ENCODE assay signal across 8 cellular contexts in the genomic region with DNA sequence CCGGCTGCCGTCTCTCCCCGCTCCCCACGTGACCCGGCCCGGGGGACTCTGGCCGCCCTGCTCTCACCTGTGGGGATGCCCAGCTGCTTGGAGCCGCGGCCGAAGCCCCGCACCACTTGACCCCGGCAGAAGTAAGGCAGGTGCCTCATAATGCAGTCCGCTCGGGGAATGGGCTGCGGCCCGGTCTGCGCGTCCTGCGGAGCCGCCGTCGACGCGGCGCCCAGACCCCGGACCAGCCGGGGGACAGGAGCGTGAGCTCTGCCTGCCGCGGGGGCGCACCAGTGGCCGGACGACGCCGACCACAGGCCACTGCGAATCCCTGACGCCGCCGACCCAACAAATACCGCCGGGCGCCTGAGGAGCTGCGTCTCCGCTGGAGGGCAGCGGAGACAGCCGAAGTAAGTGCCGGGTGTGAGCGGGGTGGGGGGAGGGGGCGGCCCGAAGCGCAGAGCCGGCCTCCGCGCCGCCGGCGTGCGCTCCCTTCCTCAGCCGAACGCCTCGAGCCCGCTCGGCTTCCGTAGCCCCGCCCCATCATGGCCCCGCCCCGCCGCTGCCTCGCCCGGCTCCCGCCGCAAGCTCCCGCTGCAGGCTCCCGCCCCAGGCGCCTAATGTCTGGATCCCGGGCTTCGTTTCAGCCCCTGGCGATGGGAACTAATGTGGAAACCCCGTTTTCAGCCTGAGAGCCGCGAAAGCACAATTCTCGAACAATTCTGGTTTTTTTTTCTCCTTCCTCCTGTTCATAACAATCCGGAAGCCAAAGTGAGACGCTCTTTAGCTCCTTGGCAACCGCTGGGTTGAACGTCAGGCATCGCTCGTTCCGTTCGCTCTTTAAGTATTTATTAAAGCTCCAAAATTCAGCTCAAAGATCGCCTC. TPM values are rescaled to one million over a fixed set of nuclear protein-coding genes. Genes with fewer than 3 reads are reported as not detected.
DNase-seq lines count a peak whose midpoint lies in the region; ATAC-seq and TF ChIP-seq lines count a peak whose summit lies in the region.

A gene (minus strand): TSS at position 404 of the 873 bp plus-strand sequence. CDS start 255 bp downstream, at position 149.

- TF ChIP-seq CTCF in DND-41 (IDR thresholded peaks at IDR 0.05; ENCODE audit: borderline replicate concordance, extremely low read depth, low read length, poor library complexity, severe bottlenecking) (peak; percentile 43), Peyer's patch (IDR thresholded peaks at IDR 0.05) (peak in 5 of 6 experiments; percentile 6 to 72 (median 57)), fibroblast of mammary gland (conservative IDR thresholded peaks at IDR 0.05; ENCODE audit: control insufficient read depth, insufficient read depth, low read depth, low read length) (peak; percentile 20), natural killer cell (IDR thresholded peaks at IDR 0.05) (peak; percentile 41)

- TF ChIP-seq POLR2A in Peyer's patch (IDR thresholded peaks at IDR 0.05): peak; percentile 64 to 77

- H3K9me3 Mint-ChIP-seq in activated T-helper 17 cell treated with anti-CD3 and anti-CD28 coated beads, Interleukin-2, amount 50 U/mL, for 72 hours: no peaks in the 10 kb centered on the region
- no peaks in the 10 kb centered on the region for H3K9me3 Mint-ChIP-seq in natural killer cell

- peak within 1 kb of the TSS; percentile 92 to 96 for H3K4me3 ChIP-seq in DND-41 (ENCODE audit: low read depth in 1 of 2, low read length in 2 of 2)
- peak within 1 kb of the TSS; percentile 80 to 93 (median 89) for H3K4me3 ChIP-seq in Peyer's patch
- peak within 1 kb of the TSS; percentile 86 for H3K4me3 ChIP-seq in fibroblast of mammary gland (ENCODE audit: control insufficient read depth, low read depth, low read length)

- peak within 1 kb of the TSS; percentile 98 for H3K4me3 Mint-ChIP-seq in activated T-helper 17 cell treated with anti-CD3 and anti-CD28 coated beads, Interleukin-2, amount 50 U/mL, for 72 hours
- peak within 1 kb of the TSS; percentile 100 for H3K4me3 Mint-ChIP-seq in natural killer cell

- H3K27me3 Mint-ChIP-seq in activated T-helper 17 cell treated with anti-CD3 and anti-CD28 coated beads, Interleukin-2, amount 50 U/mL, for 72 hours: no peaks in the 10 kb centered on the region
- no peaks in the 10 kb centered on the region for H3K27me3 Mint-ChIP-seq in natural killer cell (ENCODE audit: low read depth in 2 of 2)

- peak within 1 kb of the TSS; percentile 98 for H3K4me2 ChIP-seq in DND-41 (ENCODE audit: insufficient read depth, low read length)

- intact Hi-C loops in natural killer cell (cut with micrococcal nuclease): loop anchor here (2.0 to 10.0 kb wide), 4 partner anchors 63 to 1309 kb away; a partner anchor contains a TSS

- in situ Hi-C loops in KBM-7 (cut with MboI; ENCODE audit: low pct_unique_long_range_greater_than_20kb, low sequenced_read_pairs): no loop called here

- peak within 1 kb of the TSS; percentile 88 for H3K9ac ChIP-seq in DND-41 (ENCODE audit: low read depth, low read length)

- H3K27ac ChIP-seq in DND-41 (ENCODE audit: low read length): peak within 1 kb of the TSS; percentile 91
- peak within 1 kb of the TSS; percentile 87 to 96 (median 91) for H3K27ac ChIP-seq in Peyer's patch

- peaks cover 24% of the 10 kb centered on the region for H3K79me2 ChIP-seq in DND-41 (ENCODE audit: insufficient read depth, low read length)

- H3K4me1 Mint-ChIP-seq in activated T-helper 17 cell treated with anti-CD3 and anti-CD28 coated beads, Interleukin-2, amount 50 U/mL, for 72 hours: peaks cover 15% of the 10 kb centered on the region
- peaks cover 12% of the 10 kb centered on the region in 2 donors for H3K4me1 Mint-ChIP-seq in natural killer cell

- no peaks in the 10 kb centered on the region for H4K20me1 ChIP-seq in DND-41 (ENCODE audit: insufficient read depth, low read length)

- DNase-seq in DND-41 (peak; percentile 91), KBM-7 (peak; percentile 95), Peyer's patch (peak; percentile 78 to 99 (median 96)), fibroblast of mammary gland (ENCODE audit: low read depth) (peak; percentile 89), natural killer cell (peak; percentile 94)
- DNase-seq in stimulated activated naive CD8-positive, alpha-beta T cell treated with anti-CD3 and anti-CD28 coated beads, Interleukin-15, Interleukin-2, amounts not matched to agents 100 U/mL and 50 U/mL, for 24 hours: peak; percentile 96

- H3K4me1 ChIP-seq in DND-41 (ENCODE audit: insufficient read depth, low read length) (peaks cover 29% of the 10 kb centered on the region), Peyer's patch (peaks cover 0 to 14% (median 0%) of the 10 kb centered on the region in 4 donors)

- H3K36me3 Mint-ChIP-seq in activated T-helper 17 cell treated with anti-CD3 and anti-CD28 coated beads, Interleukin-2, amount 50 U/mL, for 72 hours (ENCODE audit: low read depth): peaks cover 30% of the 10 kb centered on the region
- no peaks in the 10 kb centered on the region for H3K36me3 Mint-ChIP-seq in natural killer cell

- H3K27me3 ChIP-seq in DND-41 (ENCODE audit: insufficient read depth, low read length, poor library complexity) (no peaks in the 10 kb centered on the region), Peyer's patch (no peaks in the 10 kb centered on the region)

- H3K9me3 ChIP-seq in DND-41 (ENCODE audit: insufficient read depth, low read length, severe bottlenecking) (no peaks in the 10 kb centered on the region), Peyer's patch (no peaks in the 10 kb centered on the region)

- ATAC-seq in DND-41 (ENCODE audit: insufficient read depth, low read depth): peak; percentile 81
- peak; percentile 76 for ATAC-seq in GM21717 (IDR thresholded peaks at IDR 0.05; ENCODE audit: unreplicated experiment)
- peak; percentile 87 for ATAC-seq in activated T-helper 17 cell treated with anti-CD3 and anti-CD28 coated beads, Interleukin-2, amount 50 U/mL, for 72 hours (replicated peaks)
- peak; percentile 88 to 98 (median 91) for ATAC-seq in natural killer cell
- peak; percentile 88 for ATAC-seq in stimulated activated naive CD8-positive, alpha-beta T cell treated with anti-CD3 and anti-CD28 coated beads, Interleukin-15, Interleukin-2, amounts not matched to agents 100 U/mL and 50 U/mL, for 24 hours

- H3K27ac Mint-ChIP-seq in activated T-helper 17 cell treated with anti-CD3 and anti-CD28 coated beads, Interleukin-2, amount 50 U/mL, for 72 hours: peak within 1 kb of the TSS; percentile 98
- H3K27ac Mint-ChIP-seq in natural killer cell: peak within 1 kb of the TSS; percentile 98 to 99

- peaks cover 16% of the 10 kb centered on the region for H3K36me3 ChIP-seq in DND-41 (ENCODE audit: insufficient read depth, low read length)
- no peaks in the 10 kb centered on the region for H3K36me3 ChIP-seq in Peyer's patch

- peak within 1 kb of the TSS; percentile 99 for H2AFZ ChIP-seq in DND-41 (ENCODE audit: low read depth, low read length)

RNA-seq across cellular contexts. Expression of the gene that starts here (rescaled TPM):
- total RNA-seq in Peyer's patch: 10 to 100 TPM; 18.0 to 48.3 (median 24.9) TPM
- 10 to 100 TPM in 1 of 2 donors, 1 to 10 TPM in 1; 7.9 to 16.8 TPM for total RNA-seq in activated T-helper 17 cell treated with anti-CD3 and anti-CD28 coated beads, Interleukin-2, amount 50 U/mL, for 72 hours
- total RNA-seq in natural killer cell: 10 to 100 TPM in 1 of 3 donors, 1 to 10 TPM in 2; 8.7 to 11.5 (median 9.2) TPM

Comparison
In these comparisons a context has a peak if more than half of its experiments do, and no peak if none do; other contexts are left out.
1. Peak in every context shown above with its lines: DNase-seq, ATAC-seq, H3K4me3 ChIP-seq and H3K27ac ChIP-seq.